22 cellular contexts compared by ENCODE assay signal in genomic region chr20:59472059-59472458, GRCh38.
A peak's percentile ranks its signal among the peaks of the same experiment; 100 is the strongest.
DNase-seq lines count a peak whose midpoint lies in the region; ATAC-seq and TF ChIP-seq lines count a peak whose summit lies in the region.
"Had no signal": no experiment of that assay in that cellular context is flagged by ENCODE, and none has a peak within 500 bp of the region (broad histone marks: within the 10 kb centered on the region; RNA-seq: fewer than 3 reads in every experiment).

No MANE protein-coding gene starts in this region.

- no peak overlapping the region for H3K27ac ChIP-seq in RWPE2 (ENCODE audit: poor library complexity, severe bottlenecking)
- H3K27ac ChIP-seq in neuronal stem cell (replicated peaks; ENCODE audit: low read length), result no peak overlapping the region
- H3K27ac ChIP-seq: RWPE1 had no signal

- H2AFZ ChIP-seq in neuronal stem cell (ENCODE audit: low read length), result no peak overlapping the region

- no peak overlapping the region for H4K91ac ChIP-seq in neuronal stem cell (ENCODE audit: low read depth, low read length, poor library complexity)

- no peak for TF ChIP-seq CTCF in RWPE2 (IDR thresholded peaks at IDR 0.05; ENCODE audit: poor library complexity, severe bottlenecking)

- H3K9me3 ChIP-seq in RWPE2 (ENCODE audit: severe bottlenecking) (no peaks in the 10 kb centered on the region), neuronal stem cell (replicated peaks in 1 of 2; ENCODE audit: control insufficient read depth in 2 of 2, insufficient read depth in 1 of 2, low read depth in 1 of 2, low read length in 2 of 2) (peaks cover 0 to 2% of the 10 kb centered on the region in 2 donors)

- H2AK5ac ChIP-seq in neuronal stem cell (ENCODE audit: low read depth, low read length), result peak overlapping the region; percentile 39

- no peak overlapping the region for H3K4me3 ChIP-seq in RWPE2 (ENCODE audit: severe bottlenecking)
- no peak overlapping the region for H3K4me3 ChIP-seq in neuronal stem cell (ENCODE audit: low read length in 2 of 2)
- H3K4me3 ChIP-seq: GM12878 had no signal

- no peak overlapping the region for H2BK120ac ChIP-seq in neuronal stem cell (ENCODE audit: low read depth, low read length)

- no peak overlapping the region for H2BK15ac ChIP-seq in neuronal stem cell (ENCODE audit: low read length)

- H2BK12ac ChIP-seq in neuronal stem cell (ENCODE audit: low read length), result no peak overlapping the region

- no peak overlapping the region for H4K8ac ChIP-seq in neuronal stem cell (ENCODE audit: low read depth, low read length)

- no CpG with 5 or more reads among the region's 10 CpGs for WGBS in neuronal stem cell (ENCODE audit: extremely low coverage in 2 of 2, insufficient read length in 2 of 2, insufficient replicate concordance in 1 of 2), 2 donors

- DNase-seq in NCI-H748 (lab: John Stamatoyannopoulos, UW; ENCODE audit: unreplicated experiment) (peak; percentile 12), NCI-H748 treated with DMSO at 0.1 percent for 48 hours (lab: John Stamatoyannopoulos, UW) (no peak), RWPE2 (ENCODE audit: low spot score) (peak; percentile 56), neuronal stem cell (ENCODE audit: low spot score) (no peak), middle frontal gyrus (ENCODE audit: extremely low spot score, low spot score) (no peak), DMS53 treated with DMSO at 0.1 percent for 48 hours (lab: John Stamatoyannopoulos, UW; ENCODE audit: unreplicated experiment) (no peak)
- DNase-seq: Calu3, HFFc6, IMR-90, KG1, MM.1S, NCI-H1092 treated with DMSO at 0.1 percent for 48 hours, NCI-H1436 treated with DMSO at 0.1 percent for 48 hours, NCI-H187 treated with DMSO at 0.1 percent for 48 hours, NCI-H2171 treated with DMSO at 0.1 percent for 48 hours, NCI-H345, NCI-H524, SHP77 treated with DMSO at 0.1 percent for 48 hours, T-helper 1 cell had no signal

- no peak overlapping the region for H3K4ac ChIP-seq in neuronal stem cell (ENCODE audit: low read length)

- no peak overlapping the region for H3K18ac ChIP-seq in neuronal stem cell (ENCODE audit: low read length)

- H3K79me1 ChIP-seq in neuronal stem cell (ENCODE audit: low read depth, low read length), result no peaks in the 10 kb centered on the region

- no peak overlapping the region for H3K23ac ChIP-seq in neuronal stem cell (ENCODE audit: low read depth, low read length, poor library complexity)

- no peak overlapping the region for H3K4me2 ChIP-seq in neuronal stem cell (ENCODE audit: insufficient read depth, low read length, poor library complexity, severe bottlenecking)

- H3K36me3 ChIP-seq in RWPE2 (ENCODE audit: low read depth) (no peaks in the 10 kb centered on the region), neuronal stem cell (replicated peaks in 1 of 2; ENCODE audit: control insufficient read depth in 2 of 2, insufficient read depth in 2 of 2, low read length in 2 of 2) (peaks cover 0 to 2% of the 10 kb centered on the region in 2 donors)

- H3K27me3 ChIP-seq in RWPE2 (ENCODE audit: insufficient read depth, poor library complexity, severe bottlenecking) (peaks cover 90% of the 10 kb centered on the region), neuronal stem cell (ENCODE audit: control insufficient read depth in 3 of 3, insufficient read depth in 3 of 3, low read depth in 1 of 3, low read length in 3 of 3) (peaks cover 0 to 4% (median 0%) of the 10 kb centered on the region in 3 experiments)

- no peak overlapping the region for H2BK5ac ChIP-seq in neuronal stem cell (ENCODE audit: low read length)

- ATAC-seq in RWPE2 (ENCODE audit: low read depth) (no peak), HG03095 (IDR thresholded peaks at IDR 0.05; ENCODE audit: unreplicated experiment) (no peak)
- ATAC-seq: GM12878 had no signal

- no peak overlapping the region for H3K9ac ChIP-seq in neuronal stem cell (ENCODE audit: low read depth, low read length, poor library complexity)

- H3K14ac ChIP-seq in neuronal stem cell (ENCODE audit: low read length), result no peak overlapping the region

- no peaks in the 10 kb centered on the region for H3K4me1 ChIP-seq in RWPE2 (ENCODE audit: insufficient read depth, poor library complexity, severe bottlenecking)
- H3K4me1 ChIP-seq in neuronal stem cell (ENCODE audit: control insufficient read depth in 2 of 2, insufficient read depth in 1 of 2, low read depth in 1 of 2, low read length in 2 of 2), result peaks cover 0 to 10% of the 10 kb centered on the region in 2 donors

Comparison
In these comparisons a context has a peak if more than half of its experiments do, and no peak if none do; other contexts are left out.
1. DNase-seq: peak in NCI-H748 (single experiment) and RWPE2 (single experiment); none in NCI-H748 treated with DMSO at 0.1 percent for 48 hours (single experiment), neuronal stem cell (single experiment), middle frontal gyrus (single experiment) and DMS53 treated with DMSO at 0.1 percent for 48 hours (single experiment).